ENCODE assay signal across 10 cellular contexts in the genomic region with DNA sequence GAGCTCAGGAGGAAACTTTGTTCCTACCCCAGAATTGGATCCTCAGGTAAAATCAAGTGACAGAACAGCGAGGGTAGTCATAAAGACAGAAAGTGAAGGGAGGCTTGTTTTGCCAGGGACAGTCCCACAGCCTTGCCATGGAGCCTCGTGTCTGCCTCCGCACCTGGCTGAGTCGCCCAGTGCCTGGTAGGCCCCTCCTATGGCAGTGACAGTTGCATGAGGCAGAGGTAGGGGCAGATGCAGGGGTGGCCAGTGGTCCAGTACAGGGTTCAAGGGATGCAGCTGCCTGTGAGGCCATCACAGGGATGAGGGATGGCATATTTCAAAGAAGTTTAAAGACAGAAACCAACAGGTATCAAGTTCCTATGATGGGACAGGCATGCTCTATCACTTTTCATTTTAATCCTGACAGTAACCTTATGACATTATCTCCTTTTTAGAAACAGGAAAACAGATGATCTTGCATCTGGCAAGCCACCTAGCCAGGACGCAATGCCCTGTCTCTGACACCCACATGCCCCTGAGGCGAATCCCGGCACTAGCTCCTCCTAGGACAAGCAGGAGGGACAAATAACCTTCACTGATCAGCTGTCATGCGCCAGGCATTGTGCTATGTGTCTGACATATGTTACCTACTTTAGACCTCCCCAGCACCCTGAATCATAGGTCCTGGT.
DNase-seq lines count a peak whose midpoint lies in the region; ATAC-seq and TF ChIP-seq lines count a peak whose summit lies in the region.
"Had no signal": no experiment of that assay in that cellular context is flagged by ENCODE, and none has a peak within 500 bp of the region (broad histone marks: within the 10 kb centered on the region; RNA-seq: fewer than 3 reads in every experiment).

No MANE protein-coding gene starts in this region.

- TF ChIP-seq EP300 in gastroesophageal sphincter (IDR thresholded peaks at IDR 0.05) = no peak

- H2AFZ ChIP-seq in IMR-90 (replicated peaks; ENCODE audit: low read length, poor library complexity) (peak overlapping the region; percentile 4), H9 (ENCODE audit: low read length) (no peak overlapping the region)

- TF ChIP-seq CTCF in IMR-90 (conservative IDR thresholded peaks at IDR 0.05; ENCODE audit: low read depth, low read length) = no peak
- no peak for TF ChIP-seq CTCF in gastroesophageal sphincter (IDR thresholded peaks at IDR 0.05)
- TF ChIP-seq CTCF in H9 (conservative IDR thresholded peaks at IDR 0.05) = no peak

- peak overlapping the region; percentile 69 for H3K14ac ChIP-seq in IMR-90 (replicated peaks; ENCODE audit: low read depth, low read length)
- H3K14ac ChIP-seq in H9 (ENCODE audit: insufficient read depth, low read length) = no peak overlapping the region

- no peaks in the 10 kb centered on the region for H4K20me1 ChIP-seq in IMR-90 (ENCODE audit: insufficient read depth, low read length)
- no peaks in the 10 kb centered on the region for H4K20me1 ChIP-seq in H9 (ENCODE audit: control insufficient read depth, insufficient read depth, insufficient read length)

- H3K9me3 ChIP-seq in IMR-90 (ENCODE audit: control insufficient read depth, insufficient read depth, low read length) (no peaks in the 10 kb centered on the region), gastroesophageal sphincter (no peaks in the 10 kb centered on the region), H9 (ENCODE audit: control insufficient read depth, low read depth, low read length) (no peaks in the 10 kb centered on the region)

- peaks cover 26% of the 10 kb centered on the region for H3K4me1 ChIP-seq in IMR-90 (ENCODE audit: control insufficient read depth, insufficient read depth, low read length)
- peaks cover 0 to 52% (median 5%) of the 10 kb centered on the region in 3 donors for H3K4me1 ChIP-seq in gastroesophageal sphincter
- H3K4me1 ChIP-seq in H9 (ENCODE audit: insufficient read depth, low read length) = peaks cover 16% of the 10 kb centered on the region; the same call in 1 of the 2 replicates

- H2AK9ac ChIP-seq in IMR-90 (replicated peaks; ENCODE audit: low read depth, low read length, poor library complexity) = no peak overlapping the region

- H3K9me3 Mint-ChIP-seq in H9 = no peaks in the 10 kb centered on the region

- H3K79me2 ChIP-seq in H9 (ENCODE audit: insufficient read depth, low read length) = no peaks in the 10 kb centered on the region

- H3K27me3 ChIP-seq in IMR-90 (ENCODE audit: control insufficient read depth, insufficient read depth, low read length) (no peaks in the 10 kb centered on the region), gastroesophageal sphincter (no peaks in the 10 kb centered on the region), H9 (ENCODE audit: insufficient read depth, low read length) (no peaks in the 10 kb centered on the region)
- H3K27me3 ChIP-seq: cardiac muscle cell had no signal

- peaks cover 48 to 53% of the 10 kb centered on the region in 2 experiments for H3K4me1 Mint-ChIP-seq in H9

- H4K8ac ChIP-seq in IMR-90 (ENCODE audit: low read depth in 2 of 2, low read length in 2 of 2) (peak overlapping the region; percentile 40 to 42; a peak in 2 of 4 replicates), H9 (replicated peaks; ENCODE audit: insufficient read length, low read depth, low read length) (no peak overlapping the region)

- H3K36me3 ChIP-seq in IMR-90 (ENCODE audit: control insufficient read depth, insufficient read depth, low read length) = no peaks in the 10 kb centered on the region
- H3K36me3 ChIP-seq in gastroesophageal sphincter = no peaks in the 10 kb centered on the region
- H3K36me3 ChIP-seq: cardiac muscle cell had no signal

- ATAC-seq in IMR-90 (ENCODE audit: low read depth) = no peak
- no peak for ATAC-seq in gastroesophageal sphincter
- no peak for ATAC-seq in HG03108 (IDR thresholded peaks at IDR 0.05; ENCODE audit: unreplicated experiment)

- no peak for TF ChIP-seq RAD21 in IMR-90 (IDR thresholded peaks at IDR 0.05; ENCODE audit: low read length)

- H3K27ac Mint-ChIP-seq in H9 = no peak overlapping the region

- H3K27ac ChIP-seq in IMR-90 (ENCODE audit: insufficient read depth, low read length) = no peak overlapping the region
- H3K27ac ChIP-seq in gastroesophageal sphincter = peak overlapping the region in 3 of 4 donors; percentile 44 to 69 (median 59)
- H3K27ac ChIP-seq in H9 (ENCODE audit: insufficient read length, low read depth, low read length) = no peak overlapping the region
- H3K27ac ChIP-seq: GM23248 had no signal

- H3K23ac ChIP-seq in IMR-90 (ENCODE audit: low read depth, low read length) (no peak overlapping the region), H9 (ENCODE audit: insufficient read length, low read depth, low read length) (no peak overlapping the region)

- H3K4ac ChIP-seq in IMR-90 (ENCODE audit: low read depth, low read length) (peak overlapping the region; percentile 39; the same call in 1 of the 2 replicates), H9 (ENCODE audit: low read depth, low read length) (no peak overlapping the region)

- WGBS in IMR-90 (ENCODE audit: extremely low coverage in 2 of 2, insufficient read length in 1 of 2), 2 experiments = no CpG with 5 or more reads among the region's 8 CpGs
- WGBS in gastroesophageal sphincter (ENCODE audit: low coverage in 1 of 2), 2 donors = 89 to 97% methylated on average over 5 to 8 of the region's 8 CpGs
- WGBS in H9 (ENCODE audit: extremely low coverage, insufficient read length, low lambda C conversion rate) = no CpG with 5 or more reads among the region's 8 CpGs

- H2BK12ac ChIP-seq in H9 (ENCODE audit: insufficient read length, low read depth, low read length) = no peak overlapping the region

- intact Hi-C loops in IMR-90 (cut with micrococcal nuclease) = no loop called here

- H3K27me3 Mint-ChIP-seq in H9 (ENCODE audit: low read depth) = peaks cover 2% of the 10 kb centered on the region

- peak overlapping the region; percentile 32; the same call in 1 of the 2 replicates for H2BK20ac ChIP-seq in IMR-90 (ENCODE audit: low read depth, low read length)
- H2BK20ac ChIP-seq in H9 (ENCODE audit: low read depth, low read length, poor library complexity, severe bottlenecking) = no peak overlapping the region

- POLR2A ChIA-PET in IMR-90 (lab: Charles Lee; ENCODE audit: unreplicated experiment) = no interaction called here

- H2BK15ac ChIP-seq in IMR-90 (ENCODE audit: low read depth, low read length) (peak overlapping the region; percentile 42; the same call in 1 of the 3 replicates), H9 (ENCODE audit: low read depth, low read length) (no peak overlapping the region)

- H3K79me1 ChIP-seq in IMR-90 (ENCODE audit: low read depth in 1 of 2, low read length in 2 of 2) (no peaks in the 10 kb centered on the region), H9 (ENCODE audit: insufficient read depth, low read depth, low read length, poor library complexity, severe bottlenecking) (no peaks in the 10 kb centered on the region)

- no TSS peak for BruUV-seq in IMR-90 (replicated peaks; lab: Mats Ljungman, UMichigan)

- H3K4me3 ChIP-seq in IMR-90 (ENCODE audit: insufficient read depth, low read depth, low read length) (no peak overlapping the region), gastroesophageal sphincter (no peak overlapping the region)
- H3K4me3 ChIP-seq: cardiac muscle cell, GM23248 had no signal

- H3K36me3 Mint-ChIP-seq in H9 (ENCODE audit: insufficient read depth in 1 of 3, low read depth in 3 of 3) = no peaks in the 10 kb centered on the region

- H3K56ac ChIP-seq in IMR-90 (ENCODE audit: extremely low read depth, insufficient read depth, low read length) = no peak overlapping the region
- no peak overlapping the region for H3K56ac ChIP-seq in H9 (ENCODE audit: insufficient read length, low read depth, low read length)

- H4K91ac ChIP-seq in IMR-90 (ENCODE audit: insufficient read depth, low read depth, low read length) (peak overlapping the region; percentile 4; the same call in 1 of the 2 replicates), H9 (ENCODE audit: insufficient read length, low read depth, low read length) (no peak overlapping the region)

- H3K9ac ChIP-seq in IMR-90 (ENCODE audit: low read depth, low read length) = no peak overlapping the region
- no peak overlapping the region for H3K9ac ChIP-seq in H9 (ENCODE audit: extremely low read depth, insufficient read length, low read length)
- H3K9ac ChIP-seq: GM23248 had no signal

- CTCF ChIA-PET in IMR-90 (lab: Yijun Ruan, JAX) = no interaction called here

- TF ChIP-seq POLR2A in GM18951 (IDR thresholded peaks at IDR 0.05; ENCODE audit: extremely low read depth, insufficient read depth, insufficient read length) = peak; percentile 27
- no peak for TF ChIP-seq POLR2A in IMR-90 (IDR thresholded peaks at IDR 0.05; ENCODE audit: low read depth, low read length)
- no peak for TF ChIP-seq POLR2A in gastroesophageal sphincter (IDR thresholded peaks at IDR 0.05)

- peak overlapping the region; percentile 20; the same call in 1 of the 2 replicates for H3K4me2 ChIP-seq in IMR-90 (ENCODE audit: low read depth, low read length)
- no peak overlapping the region for H3K4me2 ChIP-seq in H9 (ENCODE audit: insufficient read depth, insufficient read length, low read length)

- DNase-seq in IMR-90 (no peak), H9 (no peak), KG1 (lab: John Stamatoyannopoulos, UW) (no peak)
- DNase-seq in stimulated activated CD4-positive, alpha-beta T cell treated with anti-CD3 and anti-CD28 coated beads, Interleukin-1b, Interleukin-23, amount 100 ng/mL, for 48 hours = peak; percentile 64
- DNase-seq: DND-41, GM23248 had no signal

- peaks cover 5% of the 10 kb centered on the region for H3K23me2 ChIP-seq in H9 (ENCODE audit: insufficient read length, low read depth, low read length, poor library complexity, severe bottlenecking)

- no peak overlapping the region for H2BK5ac ChIP-seq in IMR-90 (ENCODE audit: low read depth, low read length, poor library complexity, severe bottlenecking)
- no peak overlapping the region for H2BK5ac ChIP-seq in H9 (ENCODE audit: insufficient read length, low read length)

- dilution Hi-C loops in IMR-90 (cut with HindIII; ENCODE audit: low sequenced_read_pairs, unreplicated experiment) = no loop called here

- H2AK5ac ChIP-seq in IMR-90 (ENCODE audit: low read depth, low read length) (peak overlapping the region; percentile 67), H9 (ENCODE audit: insufficient read length, low read length) (no peak overlapping the region)

- no peak overlapping the region for H2BK120ac ChIP-seq in IMR-90 (ENCODE audit: low read depth, low read length)
- H2BK120ac ChIP-seq in H9 (ENCODE audit: low read depth, low read length, poor library complexity, severe bottlenecking) = no peak overlapping the region

- peak overlapping the region; percentile 49 for H4K5ac ChIP-seq in IMR-90 (ENCODE audit: low read depth, low read length)
- H4K5ac ChIP-seq in H9 (ENCODE audit: insufficient read length, low read depth, low read length) = no peak overlapping the region

- in situ Hi-C loops in GM18951 (cut with MboI; ENCODE audit: low sequenced_read_pairs, unreplicated experiment) (no loop called here), IMR-90 (cut with MboI; ENCODE audit: low sequenced_read_pairs) (no loop called here)

- H3K18ac ChIP-seq in IMR-90 (ENCODE audit: low read depth, low read length) (peak overlapping the region; percentile 46), H9 (ENCODE audit: insufficient read length, low read depth, low read length) (no peak overlapping the region)

- H3T11ph ChIP-seq in H9 (ENCODE audit: low read length) = no peak overlapping the region

- no peak overlapping the region for H3K4me3 Mint-ChIP-seq in H9

- peaks cover 3% of the 10 kb centered on the region; the same call in 1 of the 2 replicates for H3K9me1 ChIP-seq in IMR-90 (ENCODE audit: insufficient read depth, low read length)

Comparison
In these comparisons a context has a peak if more than half of its experiments do, and no peak if none do; other contexts are left out.
1. H3K27ac ChIP-seq: peak in gastroesophageal sphincter (3 of 4); none in IMR-90 (single experiment) and H9 (single experiment).